ENCODE assay signal across 10 cellular contexts in the genomic region with DNA sequence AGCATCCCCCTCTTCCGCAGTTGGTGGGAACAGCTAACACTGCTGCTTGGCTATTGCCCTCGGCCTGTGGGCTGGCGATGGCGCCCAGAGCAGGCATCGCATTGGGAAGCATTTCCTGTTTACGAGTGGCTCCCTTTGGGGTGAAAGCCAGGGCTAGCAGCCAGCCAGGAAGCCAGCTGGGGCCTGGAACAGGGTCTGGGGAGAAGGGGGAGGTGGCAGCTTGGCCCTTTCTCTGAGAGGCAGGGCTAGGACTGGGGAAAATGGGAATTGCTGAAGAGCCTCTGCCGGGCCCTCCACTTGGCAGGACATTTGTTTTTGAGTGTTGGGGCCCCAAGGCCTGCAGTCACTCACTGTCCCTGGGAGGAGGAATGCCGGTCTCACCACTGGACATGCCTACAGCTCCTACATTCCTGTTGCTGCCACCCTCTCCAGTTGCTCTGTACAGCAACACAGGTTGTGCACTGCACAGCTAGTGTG. TPM values are rescaled to one million over a fixed set of nuclear protein-coding genes. Genes with fewer than 3 reads are reported as not detected.
DNase-seq lines count a peak whose midpoint lies in the region; ATAC-seq and TF ChIP-seq lines count a peak whose summit lies in the region.
"Had no signal": no experiment of that assay in that cellular context is flagged by ENCODE, and none has a peak within 500 bp of the region (broad histone marks: within the 10 kb centered on the region; RNA-seq: fewer than 3 reads in every experiment).

No MANE protein-coding gene starts in this region.

- H3K27ac Mint-ChIP-seq in CD8-positive, alpha-beta T cell: peak overlapping the region; percentile 5
- no peak overlapping the region for H3K27ac Mint-ChIP-seq in stimulated activated effector memory CD8-positive, alpha-beta T cell treated with anti-CD3 and anti-CD28 coated beads, Interleukin-12 subunit alpha, Interleukin-12 subunit beta, amount 100 ng/mL, for 72 hours

- 19 to 37% (median 22%) methylated on average over 4 to 8 of the region's 8 CpGs for WGBS in heart left ventricle, 4 donors
- 13% methylated on average over 6 of the region's 8 CpGs for WGBS in prostate gland
- WGBS in testis, 2 donors: 30 to 40% methylated on average over 2 to 8 of the region's 8 CpGs

- H3K9me3 Mint-ChIP-seq in CD8-positive, alpha-beta T cell: no peaks in the 10 kb centered on the region
- H3K9me3 Mint-ChIP-seq in stimulated activated effector memory CD8-positive, alpha-beta T cell treated with anti-CD3 and anti-CD28 coated beads, Interleukin-12 subunit alpha, Interleukin-12 subunit beta, amount 100 ng/mL, for 72 hours: no peaks in the 10 kb centered on the region

- no peak for ATAC-seq in CD8-positive, alpha-beta T cell
- peak; percentile 3 to 52 (median 24) for ATAC-seq in heart left ventricle
- ATAC-seq in stimulated activated effector memory CD8-positive, alpha-beta T cell treated with anti-CD3 and anti-CD28 coated beads, Interleukin-12 subunit alpha, Interleukin-12 subunit beta, amount 100 ng/mL, for 72 hours: no peak

- CTCF ChIA-PET in CD8-positive, alpha-beta T cell (lab: Charles Lee): interaction anchor here (0.6 to 0.8 kb wide), 2 partner anchors 51 to 55 kb away, joined by 3 read pairs; no protein-coding TSS in a partner anchor

- H3K27me3 ChIP-seq in CD8-positive, alpha-beta T cell (ENCODE audit: insufficient read depth, low read length): no peaks in the 10 kb centered on the region
- H3K27me3 ChIP-seq in heart left ventricle (peaks cover 0 to 5% (median 0%) of the 10 kb centered on the region in 9 donors), prostate gland (replicated peaks; ENCODE audit: insufficient read depth) (no peaks in the 10 kb centered on the region), testis (no peaks in the 10 kb centered on the region)

- DNase-seq in CD8-positive, alpha-beta T cell: no peak
- DNase-seq in amygdala (lab: John Stamatoyannopoulos, UW) (peak in 55 of 56 donors; percentile 39 to 94 (median 83)), heart left ventricle (peak in 4 of 5 donors; percentile 61 to 84 (median 76)), prostate gland (ENCODE audit: low spot score) (peak; percentile 63), NCI-H1417 (lab: John Stamatoyannopoulos, UW) (no peak), testis (no peak)
- DNase-seq in activated naive CD4-positive, alpha-beta T cell treated with anti-CD3 and anti-CD28 coated beads, Interleukin-2, amount 50 U/mL, for 16 hours: no peak
- no peak for DNase-seq in stimulated activated effector memory CD8-positive, alpha-beta T cell treated with anti-CD3 and anti-CD28 coated beads, Interleukin-12 subunit alpha, Interleukin-12 subunit beta, amount 100 ng/mL, for 72 hours (ENCODE audit: low spot score in 2 of 2)
- DNase-seq: activated gamma-delta T cell had no signal

- H3K36me3 Mint-ChIP-seq in CD8-positive, alpha-beta T cell: peaks cover 3% of the 10 kb centered on the region
- H3K36me3 Mint-ChIP-seq in stimulated activated effector memory CD8-positive, alpha-beta T cell treated with anti-CD3 and anti-CD28 coated beads, Interleukin-12 subunit alpha, Interleukin-12 subunit beta, amount 100 ng/mL, for 72 hours: no peaks in the 10 kb centered on the region

- no peak for TF ChIP-seq CTCF in CD8-positive, alpha-beta T cell (IDR thresholded peaks at IDR 0.05)
- no peak for TF ChIP-seq CTCF in heart left ventricle (IDR thresholded peaks at IDR 0.05)
- no peak for TF ChIP-seq CTCF in prostate gland (IDR thresholded peaks at IDR 0.05)
- TF ChIP-seq CTCF in testis (IDR thresholded peaks at IDR 0.05): no peak

- POLR2A ChIA-PET in CD8-positive, alpha-beta T cell (lab: Charles Lee): interaction anchor here (0.8 to 4.3 kb wide), 3 partner anchors 8 to 308 kb away, joined by 3 to 21 read pairs (median 8); no protein-coding TSS in a partner anchor

- H3K4me1 ChIP-seq in CD8-positive, alpha-beta T cell (ENCODE audit: insufficient read depth, low read length): peaks cover 12% of the 10 kb centered on the region
- H3K4me1 ChIP-seq in heart left ventricle (peaks cover 10 to 95% (median 80%) of the 10 kb centered on the region in 12 donors), prostate gland (replicated peaks) (peaks cover 28% of the 10 kb centered on the region), testis (peaks cover 51% of the 10 kb centered on the region)

- H3K9me3 ChIP-seq in CD8-positive, alpha-beta T cell (ENCODE audit: low read length): no peaks in the 10 kb centered on the region
- H3K9me3 ChIP-seq in heart left ventricle (no peaks in the 10 kb centered on the region), prostate gland (no peaks in the 10 kb centered on the region), testis (no peaks in the 10 kb centered on the region)

- no peak overlapping the region for H3K4me3 Mint-ChIP-seq in CD8-positive, alpha-beta T cell
- H3K4me3 Mint-ChIP-seq in stimulated activated effector memory CD8-positive, alpha-beta T cell treated with anti-CD3 and anti-CD28 coated beads, Interleukin-12 subunit alpha, Interleukin-12 subunit beta, amount 100 ng/mL, for 72 hours: no peak overlapping the region

- H3K27me3 Mint-ChIP-seq in CD8-positive, alpha-beta T cell (ENCODE audit: low read depth): no peaks in the 10 kb centered on the region

- TF ChIP-seq POLR2A in heart left ventricle (IDR thresholded peaks at IDR 0.05) (no peak), prostate gland (IDR thresholded peaks at IDR 0.05) (no peak), testis (IDR thresholded peaks at IDR 0.05) (no peak)

- no peak overlapping the region for H3K4me3 ChIP-seq in CD8-positive, alpha-beta T cell (ENCODE audit: low read depth, low read length)
- H3K4me3 ChIP-seq in heart left ventricle (no peak overlapping the region), prostate gland (no peak overlapping the region), testis (no peak overlapping the region)

- intact Hi-C loops in CD8-positive, alpha-beta T cell (cut with DNase I, micrococcal nuclease): no loop called here
- intact Hi-C loops in heart left ventricle (cut with DNase I): loop anchor here in 1 of 10 donors (5.0 kb wide), 1 partner anchor 49 kb away; no protein-coding TSS in a partner anchor
- intact Hi-C loops in prostate gland (cut with DNase I): no loop called here
- intact Hi-C loops in testis (cut with DNase I; ENCODE audit: low total_unique reads): no loop called here

- H3K27ac ChIP-seq in CD8-positive, alpha-beta T cell (ENCODE audit: low read depth, low read length): no peak overlapping the region
- H3K27ac ChIP-seq in heart left ventricle: peak overlapping the region; percentile 67 to 98 (median 90)
- H3K27ac ChIP-seq in prostate gland: peak overlapping the region; percentile 82 to 92
- H3K27ac ChIP-seq in testis: peak overlapping the region in 1 of 2 donors; percentile 68

- H3K36me3 ChIP-seq in CD8-positive, alpha-beta T cell (ENCODE audit: insufficient read depth, low read length): no peaks in the 10 kb centered on the region
- H3K36me3 ChIP-seq in heart left ventricle: no peaks in the 10 kb centered on the region
- no peaks in the 10 kb centered on the region for H3K36me3 ChIP-seq in prostate gland
- no peaks in the 10 kb centered on the region for H3K36me3 ChIP-seq in testis (ENCODE audit: low read depth, missing control alignments)

- peaks cover 2% of the 10 kb centered on the region for H3K4me1 Mint-ChIP-seq in CD8-positive, alpha-beta T cell (ENCODE audit: low read depth)
- no peaks in the 10 kb centered on the region for H3K4me1 Mint-ChIP-seq in stimulated activated effector memory CD8-positive, alpha-beta T cell treated with anti-CD3 and anti-CD28 coated beads, Interleukin-12 subunit alpha, Interleukin-12 subunit beta, amount 100 ng/mL, for 72 hours

RNA-seq across cellular contexts. Expression of a gene that starts 2.5 kb away (rescaled TPM):
- total RNA-seq in CD8-positive, alpha-beta T cell: 10 to 100 TPM; 27.9 to 28.4 TPM
- total RNA-seq in heart left ventricle (10 to 100 TPM; 51.9 to 90.9 (median 72.2) TPM), prostate gland (10 to 100 TPM; 42.4 to 92.4 TPM), testis (10 to 100 TPM; 25.6 to 28.7 TPM)
- polyA plus RNA-seq in heart left ventricle (10 to 100 TPM; 58.8 to 97.1 TPM), testis (ENCODE audit: insufficient read depth, low read depth, low replicate concordance) (24.6 TPM)

RNA-seq across cellular contexts. Expression of a gene that starts 41.9 kb away (rescaled TPM):
- under 1 TPM; 0.84 to 0.86 TPM for total RNA-seq in CD8-positive, alpha-beta T cell
- total RNA-seq in heart left ventricle (1 to 10 TPM in 8 of 9 donors, under 1 TPM in 1; 0.49 to 6.5 (median 2.7) TPM), prostate gland (10 to 100 TPM in 1 of 2 donors, 1 to 10 TPM in 1; 2.9 to 16.6 TPM), testis (10 to 100 TPM in 1 of 2 donors, 1 to 10 TPM in 1; 5.4 to 11.9 TPM)
- polyA plus RNA-seq in heart left ventricle (1 to 10 TPM in 1 of 2 donors, under 1 TPM in 1; 0.82 to 2.3 TPM), testis (ENCODE audit: insufficient read depth, low read depth, low replicate concordance) (7.9 TPM)
- total RNA-seq: T-helper 1 cell treated with Interleukin-12 subunit alpha and Interleukin-12 subunit beta and Interleukin-4 antibody, amounts not matched to agents 30 ng/mL and 1 ng/mL, for 36 hours had no signal

Comparison
In these comparisons a context has a peak if more than half of its experiments do, and no peak if none do; other contexts are left out.
1. ATAC-seq: peak in heart left ventricle (4 of 4); none in CD8-positive, alpha-beta T cell (single experiment) and stimulated activated effector memory CD8-positive, alpha-beta T cell treated with anti-CD3 and anti-CD28 coated beads, Interleukin-12 subunit alpha, Interleukin-12 subunit beta, amount 100 ng/mL, for 72 hours (single experiment).
2. DNase-seq: peak in amygdala (55 of 56), heart left ventricle (4 of 5) and prostate gland (single experiment); none in CD8-positive, alpha-beta T cell (0 of 7), activated naive CD4-positive, alpha-beta T cell treated with anti-CD3 and anti-CD28 coated beads, Interleukin-2, amount 50 U/mL, for 16 hours (single experiment), stimulated activated effector memory CD8-positive, alpha-beta T cell treated with anti-CD3 and anti-CD28 coated beads, Interleukin-12 subunit alpha, Interleukin-12 subunit beta, amount 100 ng/mL, for 72 hours (0 of 2), NCI-H1417 (0 of 3) and testis (single experiment).